2 cellular contexts compared by ENCODE assay signal in genomic region chr19:2420490-2420889, GRCh38.
TF ChIP-seq lines count a peak whose summit lies in the region.

No MANE protein-coding gene starts in this region.

TF ChIP-seq in HepG2, 621 proteins besides CTCF, POLR2A, EP300 and RAD21:
- no peak for TF ChIP-seq TGIF2 (CRISPR knock-in tag; IDR thresholded peaks at IDR 0.05)
- TF ChIP-seq, protein P1, sequence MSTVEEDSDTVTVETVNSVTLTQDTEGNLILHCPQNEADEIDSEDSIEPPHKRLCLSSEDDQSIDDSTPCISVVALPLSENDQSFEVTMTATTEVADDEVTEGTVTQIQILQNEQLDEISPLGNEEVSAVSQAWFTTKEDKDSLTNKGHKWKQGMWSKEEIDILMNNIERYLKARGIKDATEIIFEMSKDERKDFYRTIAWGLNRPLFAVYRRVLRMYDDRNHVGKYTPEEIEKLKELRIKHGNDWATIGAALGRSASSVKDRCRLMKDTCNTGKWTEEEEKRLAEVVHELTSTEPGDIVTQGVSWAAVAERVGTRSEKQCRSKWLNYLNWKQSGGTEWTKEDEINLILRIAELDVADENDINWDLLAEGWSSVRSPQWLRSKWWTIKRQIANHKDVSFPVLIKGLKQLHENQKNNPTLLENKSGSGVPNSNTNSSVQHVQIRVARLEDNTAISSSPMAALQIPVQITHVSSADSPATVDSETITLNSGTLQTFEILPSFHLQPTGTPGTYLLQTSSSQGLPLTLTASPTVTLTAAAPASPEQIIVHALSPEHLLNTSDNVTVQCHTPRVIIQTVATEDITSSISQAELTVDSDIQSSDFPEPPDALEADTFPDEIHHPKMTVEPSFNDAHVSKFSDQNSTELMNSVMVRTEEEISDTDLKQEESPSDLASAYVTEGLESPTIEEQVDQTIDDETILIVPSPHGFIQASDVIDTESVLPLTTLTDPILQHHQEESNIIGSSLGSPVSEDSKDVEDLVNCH (CRISPR knock-in tag; IDR thresholded peaks at IDR 0.05) = no peak
- TF ChIP-seq, protein P2, sequence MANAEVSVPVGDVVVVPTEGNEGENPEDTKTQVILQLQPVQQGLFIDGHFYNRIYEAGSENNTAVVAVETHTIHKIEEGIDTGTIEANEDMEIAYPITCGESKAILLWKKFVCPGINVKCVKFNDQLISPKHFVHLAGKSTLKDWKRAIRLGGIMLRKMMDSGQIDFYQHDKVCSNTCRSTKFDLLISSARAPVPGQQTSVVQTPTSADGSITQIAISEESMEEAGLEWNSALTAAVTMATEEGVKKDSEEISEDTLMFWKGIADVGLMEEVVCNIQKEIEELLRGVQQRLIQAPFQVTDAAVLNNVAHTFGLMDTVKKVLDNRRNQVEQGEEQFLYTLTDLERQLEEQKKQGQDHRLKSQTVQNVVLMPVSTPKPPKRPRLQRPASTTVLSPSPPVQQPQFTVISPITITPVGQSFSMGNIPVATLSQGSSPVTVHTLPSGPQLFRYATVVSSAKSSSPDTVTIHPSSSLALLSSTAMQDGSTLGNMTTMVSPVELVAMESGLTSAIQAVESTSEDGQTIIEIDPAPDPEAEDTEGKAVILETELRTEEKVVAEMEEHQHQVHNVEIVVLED (CRISPR knock-in tag; IDR thresholded peaks at IDR 0.05; ENCODE audit: borderline replicate concordance) = no peak
- no peak for TF ChIP-seq MTF1 (CRISPR knock-in tag; IDR thresholded peaks at IDR 0.05)
- 0 out of 2 replicates have a peak, but pooled peaks have one; percentile 19 for TF ChIP-seq POLR2AphosphoS5 (IDR thresholded peaks at IDR 0.05; ENCODE audit: low read depth, low read length)
- TF ChIP-seq HOXA7 (CRISPR knock-in tag; IDR thresholded peaks at IDR 0.05) = no peak
- TF ChIP-seq ZBTB2 (CRISPR knock-in tag; IDR thresholded peaks at IDR 0.05; ENCODE audit: low read depth) = no peak
- TF ChIP-seq HHEX (CRISPR knock-in tag; IDR thresholded peaks at IDR 0.05) = no peak
- TF ChIP-seq, protein P3, sequence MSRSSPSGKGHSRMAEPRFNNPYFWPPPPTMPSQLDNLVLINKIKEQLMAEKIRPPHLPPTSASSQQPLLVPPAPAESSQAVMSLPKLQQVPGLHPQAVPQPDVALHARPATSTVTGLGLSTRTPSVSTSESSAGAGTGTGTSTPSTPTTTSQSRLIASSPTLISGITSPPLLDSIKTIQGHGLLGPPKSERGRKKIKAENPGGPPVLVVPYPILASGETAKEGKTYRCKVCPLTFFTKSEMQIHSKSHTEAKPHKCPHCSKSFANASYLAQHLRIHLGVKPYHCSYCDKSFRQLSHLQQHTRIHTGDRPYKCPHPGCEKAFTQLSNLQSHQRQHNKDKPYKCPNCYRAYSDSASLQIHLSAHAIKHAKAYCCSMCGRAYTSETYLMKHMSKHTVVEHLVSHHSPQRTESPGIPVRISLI (CRISPR knock-in tag; IDR thresholded peaks at IDR 0.05; ENCODE audit: borderline replicate concordance) = no peak
- TF ChIP-seq MAFG (CRISPR knock-in tag; IDR thresholded peaks at IDR 0.05) = no peak
- no peak for TF ChIP-seq RBAK (CRISPR knock-in tag; IDR thresholded peaks at IDR 0.05)
- TF ChIP-seq RBFOX2 (IDR thresholded peaks at IDR 0.05; ENCODE audit: low read depth, low read length) = 0 out of 2 replicates have a peak, but pooled peaks have one; percentile 11
- TF ChIP-seq SIN3A (IDR thresholded peaks at IDR 0.05; ENCODE audit: borderline replicate concordance, low read depth, low read length) = no peak
- TF ChIP-seq BATF2 (CRISPR knock-in tag; IDR thresholded peaks at IDR 0.05) = no peak

TF ChIP-seq in K562, 482 proteins besides CTCF, POLR2A, EP300 and RAD21:
- peak; percentile 66 for TF ChIP-seq ZFP36 (IDR thresholded peaks at IDR 0.05; ENCODE audit: low read depth, low read length, partially characterized antibody)
- TF ChIP-seq, protein P4, sequence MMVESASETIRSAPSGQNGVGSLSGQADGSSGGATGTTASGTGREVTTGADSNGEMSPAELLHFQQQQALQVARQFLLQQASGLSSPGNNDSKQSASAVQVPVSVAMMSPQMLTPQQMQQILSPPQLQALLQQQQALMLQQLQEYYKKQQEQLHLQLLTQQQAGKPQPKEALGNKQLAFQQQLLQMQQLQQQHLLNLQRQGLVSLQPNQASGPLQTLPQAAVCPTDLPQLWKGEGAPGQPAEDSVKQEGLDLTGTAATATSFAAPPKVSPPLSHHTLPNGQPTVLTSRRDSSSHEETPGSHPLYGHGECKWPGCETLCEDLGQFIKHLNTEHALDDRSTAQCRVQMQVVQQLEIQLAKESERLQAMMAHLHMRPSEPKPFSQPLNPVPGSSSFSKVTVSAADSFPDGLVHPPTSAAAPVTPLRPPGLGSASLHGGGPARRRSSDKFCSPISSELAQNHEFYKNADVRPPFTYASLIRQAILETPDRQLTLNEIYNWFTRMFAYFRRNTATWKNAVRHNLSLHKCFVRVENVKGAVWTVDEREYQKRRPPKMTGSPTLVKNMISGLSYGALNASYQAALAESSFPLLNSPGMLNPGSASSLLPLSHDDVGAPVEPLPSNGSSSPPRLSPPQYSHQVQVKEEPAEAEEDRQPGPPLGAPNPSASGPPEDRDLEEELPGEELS (CRISPR knock-in tag; IDR thresholded peaks at IDR 0.05; ENCODE audit: borderline replicate concordance) = no peak
- TF ChIP-seq ZBTB7A (IDR thresholded peaks at IDR 0.05; ENCODE audit: borderline replicate concordance, control insufficient read depth, low read depth, low read length) = no peak
- TF ChIP-seq MCM2 (IDR thresholded peaks at IDR 0.05; ENCODE audit: low read depth) = no peak
- TF ChIP-seq BCOR (IDR thresholded peaks at IDR 0.05) = peak; percentile 63
- TF ChIP-seq U2AF2 (optimal IDR thresholded peaks at IDR 0.05; ENCODE audit: low read depth, low read length) = no peak
